8 cellular contexts compared by ENCODE assay signal in the genomic region with DNA sequence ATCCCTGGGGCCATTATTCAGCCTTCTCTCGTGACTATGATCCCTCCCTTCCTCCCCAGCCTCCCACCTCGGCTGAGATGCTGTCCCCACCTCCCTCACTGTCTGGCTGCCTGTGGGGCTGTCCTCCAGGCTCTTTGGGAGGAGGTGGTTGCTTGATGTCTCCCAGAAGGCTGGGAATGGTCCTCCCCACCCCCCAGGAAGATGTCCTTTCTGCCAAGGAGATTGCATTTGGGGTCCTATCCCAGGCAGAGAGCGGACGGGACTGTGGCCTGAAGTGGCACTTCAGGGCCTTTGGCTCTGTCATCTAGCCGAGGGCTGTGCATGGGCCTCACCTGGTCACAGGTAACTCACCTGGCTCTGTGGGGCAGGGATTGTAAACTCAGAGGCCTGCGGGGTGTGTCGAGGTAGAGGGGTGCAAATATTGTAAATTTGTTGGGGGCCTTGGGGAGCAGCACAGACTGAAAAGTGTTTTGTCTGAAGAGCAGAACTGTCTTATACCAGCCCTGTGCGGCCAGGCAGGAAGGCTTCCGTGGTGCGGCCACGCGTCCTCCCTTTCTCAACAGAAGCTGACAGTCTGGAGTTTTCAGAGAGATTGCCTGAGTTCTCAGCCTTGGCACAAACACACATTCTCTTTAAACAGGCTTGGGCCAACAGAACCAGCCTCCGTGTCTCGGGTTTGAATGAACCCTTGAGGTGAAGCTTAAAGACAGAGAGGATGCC.
A peak's percentile ranks its signal among the peaks of the same experiment; 100 is the strongest.
DNase-seq lines count a peak whose midpoint lies in the region; ATAC-seq and TF ChIP-seq lines count a peak whose summit lies in the region.

No MANE protein-coding gene starts in this region.

- peak overlapping the region; percentile 2 for H3K27ac Mint-ChIP-seq in T-helper 2 cell treated with Interferon-gamma antibody and Interleukin-4, amounts not matched to agents 5 μg/mL and 100 μg/mL, for 36 hours
- H3K27ac Mint-ChIP-seq in activated T-helper 17 cell treated with anti-CD3 and anti-CD28 coated beads, Interleukin-2, amount 50 U/mL, for 72 hours, result peak overlapping the region; percentile 94

- no peaks in the 10 kb centered on the region for H3K36me3 ChIP-seq in hepatocyte (replicated peaks; ENCODE audit: insufficient read depth, low read depth)

- H3K4me1 Mint-ChIP-seq in T-helper 2 cell treated with Interferon-gamma antibody and Interleukin-4, amounts not matched to agents 5 μg/mL and 100 μg/mL, for 36 hours (ENCODE audit: low read depth), result peaks cover 19% of the 10 kb centered on the region
- peaks cover 14% of the 10 kb centered on the region for H3K4me1 Mint-ChIP-seq in activated T-helper 17 cell treated with anti-CD3 and anti-CD28 coated beads, Interleukin-2, amount 50 U/mL, for 72 hours

- TF ChIP-seq CTCF in hepatocyte (IDR thresholded peaks at IDR 0.05; ENCODE audit: poor library complexity), result no peak

- no peak for DNase-seq in T-helper 2 cell treated with Interferon-gamma antibody and Interleukin-4, amounts not matched to agents 5 μg/mL and 100 μg/mL, for 36 hours (ENCODE audit: low spot score)
- DNase-seq in T-helper 2 cell, result no peak
- DNase-seq in hepatocyte (ENCODE audit: low spot score), result no peak
- DNase-seq in occipital lobe (lab: John Stamatoyannopoulos, UW), result no peak

- H3K9me2 ChIP-seq in hepatocyte (replicated peaks; ENCODE audit: insufficient read depth), result no peaks in the 10 kb centered on the region

- H3K36me3 Mint-ChIP-seq in T-helper 2 cell treated with Interferon-gamma antibody and Interleukin-4, amounts not matched to agents 5 μg/mL and 100 μg/mL, for 36 hours (ENCODE audit: low read depth), result no peaks in the 10 kb centered on the region
- no peaks in the 10 kb centered on the region for H3K36me3 Mint-ChIP-seq in activated T-helper 17 cell treated with anti-CD3 and anti-CD28 coated beads, Interleukin-2, amount 50 U/mL, for 72 hours (ENCODE audit: low read depth)

- ATAC-seq in activated T-helper 17 cell treated with anti-CD3 and anti-CD28 coated beads, Interleukin-2, amount 50 U/mL, for 72 hours (replicated peaks), result no peak
- ATAC-seq in HG03571 (IDR thresholded peaks at IDR 0.05; ENCODE audit: unreplicated experiment), result no peak
- no peak for ATAC-seq in HG03159 (IDR thresholded peaks at IDR 0.05; ENCODE audit: unreplicated experiment)

- H4K20me1 ChIP-seq in hepatocyte (ENCODE audit: insufficient read depth, poor library complexity, severe bottlenecking), result no peaks in the 10 kb centered on the region

- WGBS in hepatocyte (ENCODE audit: low lambda C conversion rate, missing lambda C conversion rate), result 66% methylated on average over 14 of the region's 14 CpGs

- H3K4me1 ChIP-seq in hepatocyte (ENCODE audit: insufficient read depth), result peaks cover 77% of the 10 kb centered on the region

- H2AFZ ChIP-seq in hepatocyte, result no peak overlapping the region

- no peaks in the 10 kb centered on the region for H3K9me3 ChIP-seq in hepatocyte (ENCODE audit: low read depth)

- no peaks in the 10 kb centered on the region for H3K9me3 Mint-ChIP-seq in T-helper 2 cell treated with Interferon-gamma antibody and Interleukin-4, amounts not matched to agents 5 μg/mL and 100 μg/mL, for 36 hours
- no peaks in the 10 kb centered on the region for H3K9me3 Mint-ChIP-seq in activated T-helper 17 cell treated with anti-CD3 and anti-CD28 coated beads, Interleukin-2, amount 50 U/mL, for 72 hours

- peaks cover 74% of the 10 kb centered on the region for H3K79me2 ChIP-seq in hepatocyte

- H3K4me3 Mint-ChIP-seq in T-helper 2 cell treated with Interferon-gamma antibody and Interleukin-4, amounts not matched to agents 5 μg/mL and 100 μg/mL, for 36 hours, result peak overlapping the region; percentile 93
- H3K4me3 Mint-ChIP-seq in activated T-helper 17 cell treated with anti-CD3 and anti-CD28 coated beads, Interleukin-2, amount 50 U/mL, for 72 hours, result peak overlapping the region; percentile 96

- no peaks in the 10 kb centered on the region for H3K27me3 Mint-ChIP-seq in T-helper 2 cell treated with Interferon-gamma antibody and Interleukin-4, amounts not matched to agents 5 μg/mL and 100 μg/mL, for 36 hours (ENCODE audit: low read depth)
- H3K27me3 Mint-ChIP-seq in activated T-helper 17 cell treated with anti-CD3 and anti-CD28 coated beads, Interleukin-2, amount 50 U/mL, for 72 hours, result no peaks in the 10 kb centered on the region

- H3K4me3 ChIP-seq in hepatocyte, result no peak overlapping the region

- no peaks in the 10 kb centered on the region for H3K27me3 ChIP-seq in hepatocyte

- peak overlapping the region; percentile 75 for H3K4me2 ChIP-seq in hepatocyte

- peak overlapping the region; percentile 99 for H3K27ac ChIP-seq in hepatocyte
- peak overlapping the region; percentile 20 for H3K27ac ChIP-seq in temporal lobe (ENCODE audit: low read depth, low read length)
